1 cellular context compared by ENCODE assay signal in the genomic region with DNA sequence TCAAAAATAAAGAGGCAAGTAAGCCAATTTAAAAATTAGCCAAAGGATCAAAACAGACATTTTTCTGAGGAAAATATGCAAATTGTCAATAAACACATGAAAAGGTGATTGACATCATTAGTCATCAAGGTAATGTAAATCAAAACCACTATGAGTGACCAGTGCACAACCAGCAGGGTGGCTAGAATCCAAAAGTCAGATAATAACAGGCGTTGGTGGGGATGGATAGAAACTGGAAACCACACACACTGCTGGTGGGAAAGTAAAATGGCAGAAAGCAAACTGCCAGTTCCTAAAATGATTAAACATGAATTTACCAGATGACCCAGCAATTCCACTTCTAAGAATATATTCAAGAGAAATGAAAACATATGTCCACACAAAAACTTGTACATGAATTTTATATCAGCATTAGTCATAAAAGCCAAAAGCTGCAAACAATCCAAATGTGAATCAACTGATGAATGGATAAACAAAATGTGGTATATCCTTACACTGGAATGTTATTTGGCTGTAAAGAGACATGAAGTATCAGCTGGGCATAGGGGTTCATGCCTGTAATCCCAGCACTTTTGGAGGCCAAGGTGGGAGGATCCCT.
TF ChIP-seq lines count a peak whose summit lies in the region.

No MANE protein-coding gene starts in this region.

TF ChIP-seq in K562, 482 proteins besides CTCF, POLR2A, EP300 and RAD21:
- TF ChIP-seq GABPB2 (CRISPR knock-in tag; conservative IDR thresholded peaks at IDR 0.05) (no peak), HSF4 (CRISPR knock-in tag; IDR thresholded peaks at IDR 0.05; ENCODE audit: borderline replicate concordance) (no peak), MEIS2 (IDR thresholded peaks at IDR 0.05; ENCODE audit: partially characterized antibody) (peak; percentile 37), ZNF561 (CRISPR knock-in tag; conservative IDR thresholded peaks at IDR 0.05) (no peak), YY1 (IDR thresholded peaks at IDR 0.05; ENCODE audit: borderline replicate concordance in 1 of 3, control insufficient read depth in 1 of 3, extremely low read depth in 1 of 3, insufficient read depth in 3 of 3, insufficient read length in 1 of 3, insufficient replicate concordance in 2 of 3, low read depth in 1 of 3, low read length in 2 of 3) (peak in 1 of 3 experiments; percentile 34), ZNF316 (IDR thresholded peaks at IDR 0.05) (0 out of 2 replicates have a peak, but pooled peaks have one; percentile 3), NFE2 (IDR thresholded peaks at IDR 0.05; ENCODE audit: low read depth) (0 out of 2 replicates have a peak, but pooled peaks have one; percentile 30), CBX3 (IDR thresholded peaks at IDR 0.05; ENCODE audit: borderline replicate concordance in 1 of 2, low read length in 2 of 2) (0 out of 3 replicates have a peak, but pooled peaks of 1 of the 2 experiments have one; percentile 38), ZNF311 (CRISPR knock-in tag; IDR thresholded peaks at IDR 0.05) (no peak), KDM4B (IDR thresholded peaks at IDR 0.05; ENCODE audit: borderline replicate concordance in 2 of 2, low read depth in 1 of 2) (no peak), TCF3 (CRISPR knock-in tag; IDR thresholded peaks at IDR 0.05) (no peak), FOSL1 (tag; conservative IDR thresholded peaks at IDR 0.05) (0 out of 2 replicates have a peak, but pooled peaks have one; percentile 39), JUND (IDR thresholded peaks at IDR 0.05; ENCODE audit: borderline replicate concordance, low read depth, low read length) (0 out of 2 replicates have a peak, but pooled peaks have one; percentile 12), JUND (tag; IDR thresholded peaks at IDR 0.05; ENCODE audit: borderline replicate concordance, low read depth, low read length) (0 out of 3 replicates have a peak, but pooled peaks have one; percentile 27), ZNF3 (CRISPR knock-in tag; IDR thresholded peaks at IDR 0.05) (no peak), BCL6 (CRISPR knock-in tag; IDR thresholded peaks at IDR 0.05) (no peak)
- TF ChIP-seq, protein P1, sequence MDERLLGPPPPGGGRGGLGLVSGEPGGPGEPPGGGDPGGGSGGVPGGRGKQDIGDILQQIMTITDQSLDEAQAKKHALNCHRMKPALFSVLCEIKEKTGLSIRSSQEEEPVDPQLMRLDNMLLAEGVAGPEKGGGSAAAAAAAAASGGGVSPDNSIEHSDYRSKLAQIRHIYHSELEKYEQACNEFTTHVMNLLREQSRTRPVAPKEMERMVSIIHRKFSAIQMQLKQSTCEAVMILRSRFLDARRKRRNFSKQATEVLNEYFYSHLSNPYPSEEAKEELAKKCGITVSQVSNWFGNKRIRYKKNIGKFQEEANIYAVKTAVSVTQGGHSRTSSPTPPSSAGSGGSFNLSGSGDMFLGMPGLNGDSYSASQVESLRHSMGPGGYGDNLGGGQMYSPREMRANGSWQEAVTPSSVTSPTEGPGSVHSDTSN (CRISPR knock-in tag; IDR thresholded peaks at IDR 0.05; ENCODE audit: low read depth), result no peak
- TF ChIP-seq, protein P1 (tag; conservative IDR thresholded peaks at IDR 0.05; ENCODE audit: low read depth), result 0 out of 2 replicates have a peak, but pooled peaks have one; percentile 9
- TF ChIP-seq, protein P2, sequence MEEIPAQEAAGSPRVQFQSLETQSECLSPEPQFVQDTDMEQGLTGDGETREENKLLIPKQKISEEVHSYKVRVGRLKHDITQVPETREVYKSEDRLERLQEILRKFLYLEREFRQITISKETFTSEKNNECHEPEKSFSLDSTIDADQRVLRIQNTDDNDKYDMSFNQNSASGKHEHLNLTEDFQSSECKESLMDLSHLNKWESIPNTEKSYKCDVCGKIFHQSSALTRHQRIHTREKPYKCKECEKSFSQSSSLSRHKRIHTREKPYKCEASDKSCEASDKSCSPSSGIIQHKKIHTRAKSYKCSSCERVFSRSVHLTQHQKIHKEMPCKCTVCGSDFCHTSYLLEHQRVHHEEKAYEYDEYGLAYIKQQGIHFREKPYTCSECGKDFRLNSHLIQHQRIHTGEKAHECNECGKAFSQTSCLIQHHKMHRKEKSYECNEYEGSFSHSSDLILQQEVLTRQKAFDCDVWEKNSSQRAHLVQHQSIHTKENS (CRISPR knock-in tag; IDR thresholded peaks at IDR 0.05), result no peak
- TF ChIP-seq, protein P3, sequence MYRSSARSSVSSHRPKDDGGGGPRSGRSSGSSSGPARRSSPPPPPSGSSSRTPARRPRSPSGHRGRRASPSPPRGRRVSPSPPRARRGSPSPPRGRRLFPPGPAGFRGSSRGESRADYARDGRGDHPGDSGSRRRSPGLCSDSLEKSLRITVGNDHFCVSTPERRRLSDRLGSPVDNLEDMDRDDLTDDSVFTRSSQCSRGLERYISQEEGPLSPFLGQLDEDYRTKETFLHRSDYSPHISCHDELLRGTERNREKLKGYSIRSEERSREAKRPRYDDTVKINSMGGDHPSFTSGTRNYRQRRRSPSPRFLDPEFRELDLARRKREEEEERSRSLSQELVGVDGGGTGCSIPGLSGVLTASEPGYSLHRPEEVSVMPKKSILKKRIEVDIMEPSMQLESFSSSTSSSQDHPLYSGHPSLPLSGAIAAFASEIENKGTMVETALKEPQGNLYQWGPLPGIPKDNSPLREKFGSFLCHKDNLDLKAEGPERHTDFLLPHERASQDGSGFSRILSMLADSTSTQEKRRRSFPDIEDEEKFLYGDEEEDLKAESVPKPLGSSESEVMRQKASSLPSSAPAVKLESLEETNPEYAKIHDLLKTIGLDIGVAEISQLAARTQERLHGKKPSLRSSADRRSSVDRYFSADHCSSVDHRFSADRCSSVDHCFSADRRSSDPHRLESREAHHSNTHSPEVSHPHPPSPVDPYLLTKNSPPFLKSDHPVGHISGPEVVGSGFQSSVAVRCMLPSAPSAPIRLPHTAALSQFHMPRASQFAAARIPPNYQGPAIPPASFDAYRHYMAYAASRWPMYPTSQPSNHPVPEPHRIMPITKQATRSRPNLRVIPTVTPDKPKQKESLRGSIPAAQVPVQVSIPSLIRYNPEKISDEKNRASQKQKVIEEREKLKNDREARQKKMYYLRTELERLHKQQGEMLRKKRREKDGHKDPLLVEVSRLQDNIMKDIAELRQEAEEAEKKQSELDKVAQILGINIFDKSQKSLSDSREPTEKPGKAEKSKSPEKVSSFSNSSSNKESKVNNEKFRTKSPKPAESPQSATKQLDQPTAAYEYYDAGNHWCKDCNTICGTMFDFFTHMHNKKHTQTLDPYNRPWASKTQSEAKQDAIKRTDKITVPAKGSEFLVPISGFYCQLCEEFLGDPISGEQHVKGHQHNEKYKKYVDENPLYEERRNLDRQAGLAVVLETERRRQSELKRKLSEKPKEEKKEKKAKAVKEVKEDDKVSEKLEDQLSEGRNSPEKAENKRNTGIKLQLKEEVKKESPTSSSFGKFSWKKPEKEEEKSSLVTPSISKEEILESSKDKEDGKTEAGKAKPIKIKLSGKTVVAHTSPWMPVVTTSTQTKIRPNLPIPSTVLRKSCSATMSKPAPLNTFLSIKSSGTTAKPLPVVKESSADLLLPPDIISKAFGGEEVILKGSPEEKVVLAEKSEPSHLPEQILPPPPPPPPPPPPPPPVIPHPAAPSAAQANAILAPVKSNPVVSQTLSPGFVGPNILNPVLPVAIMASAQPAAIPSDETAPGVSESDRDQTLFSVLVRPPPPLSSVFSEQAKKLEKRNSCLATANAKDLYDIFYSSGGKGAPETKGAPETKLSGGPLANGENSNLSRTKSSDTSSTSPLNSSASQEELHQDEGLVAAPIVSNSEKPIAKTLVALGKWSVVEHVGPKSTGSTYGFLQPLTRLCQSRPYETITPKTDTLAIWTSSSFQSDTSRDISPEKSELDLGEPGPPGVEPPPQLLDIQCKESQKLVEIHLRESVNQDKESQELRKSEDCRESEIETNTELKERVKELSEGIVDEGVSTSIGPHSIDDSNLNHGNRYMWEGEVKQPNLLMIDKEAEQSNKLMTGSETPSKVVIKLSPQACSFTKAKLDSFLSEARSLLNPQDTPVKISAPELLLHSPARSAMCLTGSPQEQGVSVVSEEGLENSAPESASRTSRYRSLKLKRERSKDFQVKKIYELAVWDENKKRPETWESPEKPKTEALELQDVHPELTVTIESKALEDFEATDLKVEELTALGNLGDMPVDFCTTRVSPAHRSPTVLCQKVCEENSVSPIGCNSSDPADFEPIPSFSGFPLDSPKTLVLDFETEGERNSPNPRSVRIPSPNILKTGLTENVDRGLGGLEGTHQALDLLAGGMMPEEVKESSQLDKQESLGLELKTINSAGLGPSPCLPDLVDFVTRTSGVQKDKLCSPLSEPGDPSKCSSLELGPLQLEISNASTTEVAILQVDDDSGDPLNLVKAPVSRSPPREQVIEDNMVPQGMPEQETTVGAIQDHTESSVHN (IDR thresholded peaks at IDR 0.05; ENCODE audit: borderline replicate concordance in 1 of 2, low read depth in 1 of 2), result no peak
- TF ChIP-seq, protein P4, sequence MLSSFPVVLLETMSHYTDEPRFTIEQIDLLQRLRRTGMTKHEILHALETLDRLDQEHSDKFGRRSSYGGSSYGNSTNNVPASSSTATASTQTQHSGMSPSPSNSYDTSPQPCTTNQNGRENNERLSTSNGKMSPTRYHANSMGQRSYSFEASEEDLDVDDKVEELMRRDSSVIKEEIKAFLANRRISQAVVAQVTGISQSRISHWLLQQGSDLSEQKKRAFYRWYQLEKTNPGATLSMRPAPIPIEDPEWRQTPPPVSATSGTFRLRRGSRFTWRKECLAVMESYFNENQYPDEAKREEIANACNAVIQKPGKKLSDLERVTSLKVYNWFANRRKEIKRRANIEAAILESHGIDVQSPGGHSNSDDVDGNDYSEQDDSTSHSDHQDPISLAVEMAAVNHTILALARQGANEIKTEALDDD (IDR thresholded peaks at IDR 0.05), result 0 out of 2 replicates have a peak, but pooled peaks have one; percentile 28
- TF ChIP-seq, protein P5, sequence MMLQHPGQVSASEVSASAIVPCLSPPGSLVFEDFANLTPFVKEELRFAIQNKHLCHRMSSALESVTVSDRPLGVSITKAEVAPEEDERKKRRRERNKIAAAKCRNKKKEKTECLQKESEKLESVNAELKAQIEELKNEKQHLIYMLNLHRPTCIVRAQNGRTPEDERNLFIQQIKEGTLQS (IDR thresholded peaks at IDR 0.05), result peak; percentile 41
- TF ChIP-seq, protein P5 (CRISPR knock-in tag; conservative IDR thresholded peaks at IDR 0.05), result no peak
- TF ChIP-seq, protein P6, sequence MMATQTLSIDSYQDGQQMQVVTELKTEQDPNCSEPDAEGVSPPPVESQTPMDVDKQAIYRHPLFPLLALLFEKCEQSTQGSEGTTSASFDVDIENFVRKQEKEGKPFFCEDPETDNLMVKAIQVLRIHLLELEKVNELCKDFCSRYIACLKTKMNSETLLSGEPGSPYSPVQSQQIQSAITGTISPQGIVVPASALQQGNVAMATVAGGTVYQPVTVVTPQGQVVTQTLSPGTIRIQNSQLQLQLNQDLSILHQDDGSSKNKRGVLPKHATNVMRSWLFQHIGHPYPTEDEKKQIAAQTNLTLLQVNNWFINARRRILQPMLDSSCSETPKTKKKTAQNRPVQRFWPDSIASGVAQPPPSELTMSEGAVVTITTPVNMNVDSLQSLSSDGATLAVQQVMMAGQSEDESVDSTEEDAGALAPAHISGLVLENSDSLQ (IDR thresholded peaks at IDR 0.05), result peak; percentile 48; the same call in 1 of the 2 replicates
